ENCODE assay signal across 8 cellular contexts in the genomic region with DNA sequence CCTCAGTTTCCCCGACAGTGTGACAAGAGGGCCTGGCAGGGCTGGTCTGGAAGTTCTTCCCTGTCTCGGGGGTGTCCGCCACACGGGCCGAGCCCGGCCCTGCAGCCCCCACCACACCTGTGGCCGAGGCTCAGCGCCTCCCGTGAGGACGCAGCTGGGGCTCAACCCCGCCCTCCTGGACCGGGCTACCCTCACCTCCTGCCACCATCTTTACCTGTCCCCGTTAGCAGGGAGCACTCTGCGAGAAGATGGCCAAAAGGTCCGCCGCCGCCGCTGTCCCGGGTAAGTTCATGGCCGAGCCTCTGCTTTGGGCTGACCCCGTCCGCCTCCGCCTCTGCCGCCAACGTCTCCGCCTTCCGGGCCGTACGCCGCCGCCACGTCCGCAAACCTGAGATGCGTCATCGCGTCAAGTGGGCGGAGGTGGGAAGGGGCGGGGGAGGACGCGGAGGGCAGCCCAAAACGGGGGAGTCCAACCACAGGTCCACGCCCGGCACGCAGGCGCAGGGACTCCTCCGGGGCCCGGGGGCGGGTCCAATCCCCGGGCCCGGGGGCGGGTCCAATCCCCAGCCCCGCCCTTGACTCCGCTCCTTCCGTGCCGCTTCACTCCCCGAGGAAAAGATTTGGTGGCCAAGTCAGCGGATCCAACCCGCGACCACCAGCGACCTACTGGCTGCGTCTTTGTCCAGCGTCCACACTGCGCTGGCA. TPM values are rescaled to one million over a fixed set of nuclear protein-coding genes. Genes with fewer than 3 reads are reported as not detected.
DNase-seq lines count a peak whose midpoint lies in the region; ATAC-seq and TF ChIP-seq lines count a peak whose summit lies in the region.

A gene (minus strand): TSS at position 351 of the 705 bp plus-strand sequence. CDS start 4,295 bp downstream, outside the sequence.

- H3K23ac ChIP-seq in IMR-90 (ENCODE audit: low read depth, low read length) = peak within 1 kb of the TSS; percentile 95

- CTCF ChIA-PET in IMR-90 (lab: Yijun Ruan, JAX) (interaction anchor here (0.8 kb wide), 1 partner anchor 995 kb away, joined by 4 read pairs; no protein-coding TSS in a partner anchor), PC-3 (lab: Charles Lee) (interaction anchor here (0.6 to 2.1 kb wide), 14 partner anchors 10 to 273 kb away, joined by 3 to 9 read pairs (median 4); a partner anchor contains a TSS)

- H3K9me1 ChIP-seq in IMR-90 (ENCODE audit: insufficient read depth, low read length) = no peaks in the 10 kb centered on the region

- intact Hi-C loops in IMR-90 (cut with micrococcal nuclease) = no loop called here
- intact Hi-C loops in PC-3 (cut with micrococcal nuclease) = loop anchor here (1.0 kb wide), 3 partner anchors 10 to 55 kb away; a partner anchor contains a TSS

- peaks cover under 1% of the 10 kb centered on the region for H3F3A ChIP-seq in PC-3 (ENCODE audit: low read length, unreplicated experiment)

- peak within 1 kb of the TSS; percentile 89 for H4K91ac ChIP-seq in IMR-90 (ENCODE audit: insufficient read depth, low read depth, low read length)

- H3K36me3 ChIP-seq in IMR-90 (ENCODE audit: control insufficient read depth, insufficient read depth, low read length) = peaks cover 3% of the 10 kb centered on the region; the same call in 1 of the 2 replicates
- H3K36me3 ChIP-seq in PC-3 (ENCODE audit: low read depth, low read length) = peaks cover 6% of the 10 kb centered on the region; the same call in 1 of the 2 replicates
- no peaks in the 10 kb centered on the region for H3K36me3 ChIP-seq in mucosa of stomach (ENCODE audit: control insufficient read depth, insufficient read depth, low read length)

- BruUV-seq in IMR-90 (replicated peaks; lab: Mats Ljungman, UMichigan) (no TSS peak), PC-3 (replicated peaks; lab: Mats Ljungman, UMichigan) (no TSS peak)

- H3K79me2 ChIP-seq in PC-3 (ENCODE audit: low read length) = peaks cover 36% of the 10 kb centered on the region

- H3K4me3 ChIP-seq in IMR-90 (ENCODE audit: insufficient read depth, low read depth, low read length) = peak within 1 kb of the TSS; percentile 98
- peak within 1 kb of the TSS; percentile 85 for H3K4me3 ChIP-seq in PC-3 (ENCODE audit: low read length)
- peak within 1 kb of the TSS; percentile 93 for H3K4me3 ChIP-seq in mucosa of stomach (ENCODE audit: low read length)

- H2BK5ac ChIP-seq in IMR-90 (ENCODE audit: low read depth, low read length, poor library complexity, severe bottlenecking) = peak within 1 kb of the TSS; percentile 95

- TF ChIP-seq POLR2A in IMR-90 (IDR thresholded peaks at IDR 0.05; ENCODE audit: low read depth, low read length) = peak; percentile 93
- TF ChIP-seq POLR2A in erythroblast (IDR thresholded peaks at IDR 0.05; ENCODE audit: low read length) = peak; percentile 91

- H3K27ac ChIP-seq in IMR-90 (ENCODE audit: insufficient read depth, low read length) = peak within 1 kb of the TSS; percentile 94
- peak within 1 kb of the TSS; percentile 65 for H3K27ac ChIP-seq in PC-3 (ENCODE audit: low read length)

- 0% methylated on average over 39 of the region's 63 CpGs; no CpG with 5 or more reads in 1 of the 2 experiments for WGBS in IMR-90 (ENCODE audit: extremely low coverage in 2 of 2, insufficient read length in 1 of 2), 2 experiments

- no peaks in the 10 kb centered on the region for H3K9me2 ChIP-seq in PC-3 (replicated peaks; ENCODE audit: low read length)

- dilution Hi-C loops in IMR-90 (cut with HindIII; ENCODE audit: low sequenced_read_pairs, unreplicated experiment) = no loop called here

- peak within 1 kb of the TSS; percentile 58 to 96 for H4K8ac ChIP-seq in IMR-90 (ENCODE audit: low read depth in 2 of 2, low read length in 2 of 2)

- peak within 1 kb of the TSS; percentile 97 for H3K9ac ChIP-seq in IMR-90 (ENCODE audit: low read depth, low read length)
- H3K9ac ChIP-seq in PC-3 (ENCODE audit: low read length) = peak within 1 kb of the TSS; percentile 90
- H3K9ac ChIP-seq in mucosa of stomach (ENCODE audit: low read length) = peak within 1 kb of the TSS; percentile 92

- peak within 1 kb of the TSS; percentile 94 for H4K5ac ChIP-seq in IMR-90 (ENCODE audit: low read depth, low read length)

- peak; percentile 91 for DNase-seq in DMS 273 treated with DMSO at 0.1 percent for 48 hours (lab: John Stamatoyannopoulos, UW)
- DNase-seq in IMR-90 = peak; percentile 95
- peak; percentile 99 for DNase-seq in PC-3
- DNase-seq in activated T-cell treated with anti-CD3 and anti-CD28 coated beads, Interleukin-2, amount 50 U/mL, for 1 hour = peak; percentile 97
- DNase-seq in erythroblast (lab: John Stamatoyannopoulos, UW) = peak; percentile 98 to 99
- peak; percentile 96 to 97 for DNase-seq in stimulated activated CD8-positive, alpha-beta memory T cell treated with anti-CD3 and anti-CD28 coated beads, Interleukin-7, amount 100 ng/mL, for 1 hour (ENCODE audit: low read depth in 2 of 2)

- no peaks in the 10 kb centered on the region for H3K4me1 ChIP-seq in IMR-90 (ENCODE audit: control insufficient read depth, insufficient read depth, low read length)
- peaks cover 36% of the 10 kb centered on the region for H3K4me1 ChIP-seq in PC-3 (ENCODE audit: insufficient read depth, low read length)
- H3K4me1 ChIP-seq in mucosa of stomach (ENCODE audit: control insufficient read depth, insufficient read depth, low read length) = peaks cover 18% of the 10 kb centered on the region

- H2AFZ ChIP-seq in IMR-90 (replicated peaks; ENCODE audit: low read length, poor library complexity) (peak within 1 kb of the TSS; percentile 100), PC-3 (ENCODE audit: low read length) (peak within 1 kb of the TSS; percentile 97)

- peak within 1 kb of the TSS; percentile 92 for H3K18ac ChIP-seq in IMR-90 (ENCODE audit: low read depth, low read length)

- H2BK15ac ChIP-seq in IMR-90 (ENCODE audit: low read depth, low read length) = peak within 1 kb of the TSS; percentile 17; the same call in 1 of the 3 replicates

- H3K9me3 ChIP-seq in IMR-90 (ENCODE audit: control insufficient read depth, insufficient read depth, low read length) = no peaks in the 10 kb centered on the region
- no peaks in the 10 kb centered on the region for H3K9me3 ChIP-seq in PC-3 (ENCODE audit: low read length)
- no peaks in the 10 kb centered on the region for H3K9me3 ChIP-seq in mucosa of stomach (ENCODE audit: control insufficient read depth, low read length)

- peak within 1 kb of the TSS; percentile 100 for H2AK9ac ChIP-seq in IMR-90 (replicated peaks; ENCODE audit: low read depth, low read length, poor library complexity)

- in situ Hi-C loops in IMR-90 (cut with MboI; ENCODE audit: low sequenced_read_pairs) = no loop called here

- H2AK5ac ChIP-seq in IMR-90 (ENCODE audit: low read depth, low read length) = peak within 1 kb of the TSS; percentile 89

- POLR2A ChIA-PET in IMR-90 (lab: Charles Lee; ENCODE audit: unreplicated experiment) (no interaction called here), PC-3 (lab: Charles Lee; ENCODE audit: unreplicated experiment) (interaction anchor here (1.4 kb wide), 1 partner anchor 55 kb away, joined by 5 read pairs; a partner anchor contains a TSS)

- peak within 1 kb of the TSS; percentile 96 for H3K56ac ChIP-seq in IMR-90 (ENCODE audit: extremely low read depth, insufficient read depth, low read length)

- H3K4me2 ChIP-seq in IMR-90 (ENCODE audit: low read depth, low read length) (peak within 1 kb of the TSS; percentile 99), PC-3 (ENCODE audit: low read length) (peak within 1 kb of the TSS; percentile 88)

- ATAC-seq in GM21528 (IDR thresholded peaks at IDR 0.05; ENCODE audit: low FRiP score, unreplicated experiment) (peak; percentile 94), IMR-90 (ENCODE audit: low read depth) (peak; percentile 99), PC-3 (peak; percentile 90)

- peaks cover 7% of the 10 kb centered on the region; the same call in 1 of the 2 replicates for H3K27me3 ChIP-seq in IMR-90 (ENCODE audit: control insufficient read depth, insufficient read depth, low read length)
- H3K27me3 ChIP-seq in PC-3 (ENCODE audit: low read length) = no peaks in the 10 kb centered on the region
- peaks cover 17% of the 10 kb centered on the region for H3K27me3 ChIP-seq in mucosa of stomach (ENCODE audit: control insufficient read depth, insufficient read depth, low read length)

- H2BK120ac ChIP-seq in IMR-90 (ENCODE audit: low read depth, low read length) = peak within 1 kb of the TSS; percentile 80

- TF ChIP-seq CTCF in IMR-90 (conservative IDR thresholded peaks at IDR 0.05; ENCODE audit: low read depth, low read length) (no peak), PC-3 (conservative IDR thresholded peaks at IDR 0.05; ENCODE audit: low read depth, low read length) (no peak)

- peak within 1 kb of the TSS; percentile 95 for H3K4ac ChIP-seq in IMR-90 (ENCODE audit: low read depth, low read length)

- H3K14ac ChIP-seq in IMR-90 (replicated peaks; ENCODE audit: low read depth, low read length) = peak within 1 kb of the TSS; percentile 98

- no peak within 1 kb of the TSS for H2BK20ac ChIP-seq in IMR-90 (ENCODE audit: low read depth, low read length)

- H4K20me1 ChIP-seq in IMR-90 (ENCODE audit: insufficient read depth, low read length) (peaks cover 2% of the 10 kb centered on the region; the same call in 1 of the 2 replicates), PC-3 (ENCODE audit: low read length) (peaks cover 11% of the 10 kb centered on the region; the same call in 1 of the 2 replicates)

- H3K79me1 ChIP-seq in IMR-90 (ENCODE audit: low read depth in 1 of 2, low read length in 2 of 2) = peaks cover 8 to 17% of the 10 kb centered on the region in 2 experiments; a peak in 3 of 4 replicates

- no peak for TF ChIP-seq RAD21 in IMR-90 (IDR thresholded peaks at IDR 0.05; ENCODE audit: low read length)

TF ChIP-seq in IMR-90, 13 proteins besides CTCF, POLR2A, EP300 and RAD21 (continues in another document):
- TF ChIP-seq, protein P1, sequence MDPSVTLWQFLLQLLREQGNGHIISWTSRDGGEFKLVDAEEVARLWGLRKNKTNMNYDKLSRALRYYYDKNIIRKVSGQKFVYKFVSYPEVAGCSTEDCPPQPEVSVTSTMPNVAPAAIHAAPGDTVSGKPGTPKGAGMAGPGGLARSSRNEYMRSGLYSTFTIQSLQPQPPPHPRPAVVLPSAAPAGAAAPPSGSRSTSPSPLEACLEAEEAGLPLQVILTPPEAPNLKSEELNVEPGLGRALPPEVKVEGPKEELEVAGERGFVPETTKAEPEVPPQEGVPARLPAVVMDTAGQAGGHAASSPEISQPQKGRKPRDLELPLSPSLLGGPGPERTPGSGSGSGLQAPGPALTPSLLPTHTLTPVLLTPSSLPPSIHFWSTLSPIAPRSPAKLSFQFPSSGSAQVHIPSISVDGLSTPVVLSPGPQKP (IDR thresholded peaks at IDR 0.05; ENCODE audit: borderline replicate concordance, low read depth, low read length) = no peak
- TF ChIP-seq SMC3 (IDR thresholded peaks at IDR 0.05; ENCODE audit: low read depth, low read length) = no peak

RNA-seq across cellular contexts. Expression of the gene that starts here (rescaled TPM):
- total RNA-seq in IMR-90 (2012; rRNA removed) (21.1 and 35.6 TPM in 2 replicates), PC-3 (2014; rRNA removed) (7.9 and 10.0 TPM in 2 replicates)
- polyA plus RNA-seq in IMR-90 (2012; rRNA removed) = 7.7 and 10.2 TPM in 2 replicates
- 0.74 and 1.7 TPM in 2 replicates for polyA plus RNA-seq in IMR-90 (2012; cell fraction: cytosol; rRNA removed)
- polyA plus RNA-seq in IMR-90 (2012; cell fraction: nucleus; rRNA removed; ENCODE audit: low replicate concordance) = 1.5 and 7.4 TPM in 2 replicates

Comparison
In these comparisons a context has a peak if more than half of its experiments do, and no peak if none do; other contexts are left out.
1. Peak in every context shown above with its lines: DNase-seq, ATAC-seq, H3K4me3 ChIP-seq and H3K27ac ChIP-seq.